1 cellular context compared by ENCODE assay signal in the genomic region with DNA sequence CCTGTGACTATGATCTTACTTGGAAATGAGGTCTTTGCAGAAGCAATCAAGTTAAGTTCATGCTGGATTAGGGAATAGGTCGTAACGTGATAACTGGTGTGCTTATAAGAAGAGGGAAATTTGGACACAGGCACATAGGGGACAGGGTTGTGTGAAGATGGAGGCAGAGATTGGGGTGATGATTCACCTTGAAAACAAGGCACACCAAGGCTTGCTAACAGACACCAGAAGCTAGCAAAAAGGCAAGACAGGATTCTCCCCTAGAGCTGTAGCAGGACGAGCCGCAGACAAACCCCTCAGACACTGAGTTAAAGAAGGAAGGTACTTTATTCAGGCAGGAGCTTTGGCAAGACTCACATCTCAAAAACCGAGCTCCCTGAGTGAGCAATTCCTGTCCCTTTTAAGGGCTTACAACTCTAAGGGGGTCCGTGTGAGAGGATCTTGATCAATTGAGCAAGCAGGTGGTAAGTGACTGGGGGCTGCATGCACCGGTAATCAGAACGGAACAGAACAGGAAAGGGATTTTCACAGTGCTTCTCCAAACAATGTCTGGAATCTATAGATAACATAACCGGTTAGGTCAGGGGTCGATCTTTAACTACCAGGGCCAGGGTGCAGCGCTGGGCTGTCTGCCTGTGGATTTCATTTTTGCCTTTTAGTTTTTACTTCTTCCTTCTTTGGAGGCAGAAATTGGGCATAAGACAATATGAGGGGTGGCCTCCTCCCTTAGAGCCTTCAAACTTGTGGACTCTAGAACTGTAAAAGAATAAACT.
TF ChIP-seq lines count a peak whose summit lies in the region.

No MANE protein-coding gene starts in this region.

TF ChIP-seq in WTC11, 78 proteins besides CTCF, POLR2A, EP300 and RAD21 (continued from another document):
- TF ChIP-seq, protein P1, sequence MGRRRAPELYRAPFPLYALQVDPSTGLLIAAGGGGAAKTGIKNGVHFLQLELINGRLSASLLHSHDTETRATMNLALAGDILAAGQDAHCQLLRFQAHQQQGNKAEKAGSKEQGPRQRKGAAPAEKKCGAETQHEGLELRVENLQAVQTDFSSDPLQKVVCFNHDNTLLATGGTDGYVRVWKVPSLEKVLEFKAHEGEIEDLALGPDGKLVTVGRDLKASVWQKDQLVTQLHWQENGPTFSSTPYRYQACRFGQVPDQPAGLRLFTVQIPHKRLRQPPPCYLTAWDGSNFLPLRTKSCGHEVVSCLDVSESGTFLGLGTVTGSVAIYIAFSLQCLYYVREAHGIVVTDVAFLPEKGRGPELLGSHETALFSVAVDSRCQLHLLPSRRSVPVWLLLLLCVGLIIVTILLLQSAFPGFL (CRISPR knock-in tag; IDR thresholded peaks at IDR 0.05; ENCODE audit: borderline replicate concordance): no peak
- TF ChIP-seq ZNF138 (CRISPR knock-in tag; conservative IDR thresholded peaks at IDR 0.05) (no peak), GTF2I (CRISPR knock-in tag; conservative IDR thresholded peaks at IDR 0.05) (no peak), HMGA2 (CRISPR knock-in tag; IDR thresholded peaks at IDR 0.05) (no peak), FOXK1 (CRISPR knock-in tag; IDR thresholded peaks at IDR 0.05) (no peak), ATF1 (CRISPR knock-in tag; IDR thresholded peaks at IDR 0.05) (no peak)
- TF ChIP-seq, protein P2, sequence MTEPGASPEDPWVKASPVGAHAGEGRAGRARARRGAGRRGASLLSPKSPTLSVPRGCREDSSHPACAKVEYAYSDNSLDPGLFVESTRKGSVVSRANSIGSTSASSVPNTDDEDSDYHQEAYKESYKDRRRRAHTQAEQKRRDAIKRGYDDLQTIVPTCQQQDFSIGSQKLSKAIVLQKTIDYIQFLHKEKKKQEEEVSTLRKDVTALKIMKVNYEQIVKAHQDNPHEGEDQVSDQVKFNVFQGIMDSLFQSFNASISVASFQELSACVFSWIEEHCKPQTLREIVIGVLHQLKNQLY (CRISPR knock-in tag; IDR thresholded peaks at IDR 0.05): no peak
- TF ChIP-seq, protein P3, sequence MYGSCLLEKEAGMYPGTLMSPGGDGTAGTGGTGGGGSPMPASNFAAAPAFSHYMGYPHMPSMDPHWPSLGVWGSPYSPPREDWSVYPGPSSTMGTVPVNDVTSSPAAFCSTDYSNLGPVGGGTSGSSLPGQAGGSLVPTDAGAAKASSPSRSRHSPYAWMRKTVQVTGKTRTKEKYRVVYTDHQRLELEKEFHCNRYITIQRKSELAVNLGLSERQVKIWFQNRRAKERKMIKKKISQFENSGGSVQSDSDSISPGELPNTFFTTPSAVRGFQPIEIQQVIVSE (CRISPR knock-in tag; IDR thresholded peaks at IDR 0.05; ENCODE audit: borderline replicate concordance): no peak
- TF ChIP-seq, protein P4, sequence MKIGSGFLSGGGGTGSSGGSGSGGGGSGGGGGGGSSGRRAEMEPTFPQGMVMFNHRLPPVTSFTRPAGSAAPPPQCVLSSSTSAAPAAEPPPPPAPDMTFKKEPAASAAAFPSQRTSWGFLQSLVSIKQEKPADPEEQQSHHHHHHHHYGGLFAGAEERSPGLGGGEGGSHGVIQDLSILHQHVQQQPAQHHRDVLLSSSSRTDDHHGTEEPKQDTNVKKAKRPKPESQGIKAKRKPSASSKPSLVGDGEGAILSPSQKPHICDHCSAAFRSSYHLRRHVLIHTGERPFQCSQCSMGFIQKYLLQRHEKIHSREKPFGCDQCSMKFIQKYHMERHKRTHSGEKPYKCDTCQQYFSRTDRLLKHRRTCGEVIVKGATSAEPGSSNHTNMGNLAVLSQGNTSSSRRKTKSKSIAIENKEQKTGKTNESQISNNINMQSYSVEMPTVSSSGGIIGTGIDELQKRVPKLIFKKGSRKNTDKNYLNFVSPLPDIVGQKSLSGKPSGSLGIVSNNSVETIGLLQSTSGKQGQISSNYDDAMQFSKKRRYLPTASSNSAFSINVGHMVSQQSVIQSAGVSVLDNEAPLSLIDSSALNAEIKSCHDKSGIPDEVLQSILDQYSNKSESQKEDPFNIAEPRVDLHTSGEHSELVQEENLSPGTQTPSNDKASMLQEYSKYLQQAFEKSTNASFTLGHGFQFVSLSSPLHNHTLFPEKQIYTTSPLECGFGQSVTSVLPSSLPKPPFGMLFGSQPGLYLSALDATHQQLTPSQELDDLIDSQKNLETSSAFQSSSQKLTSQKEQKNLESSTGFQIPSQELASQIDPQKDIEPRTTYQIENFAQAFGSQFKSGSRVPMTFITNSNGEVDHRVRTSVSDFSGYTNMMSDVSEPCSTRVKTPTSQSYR (CRISPR knock-in tag; IDR thresholded peaks at IDR 0.05): no peak
